Comparison of ENCODE assay signal across 24 cellular contexts in genomic region chr12:69575346-69575745, GRCh38. TPM values are rescaled to one million over a fixed set of nuclear protein-coding genes. Genes with fewer than 3 reads are reported as not detected.
"Had no signal": no experiment of that assay in that cellular context is flagged by ENCODE, and none has a peak within 500 bp of the region (broad histone marks: within the 10 kb centered on the region; RNA-seq: fewer than 3 reads in every experiment).

No MANE protein-coding gene starts in this region.

- H3K27ac ChIP-seq: body of pancreas, PC-9 had no signal

- H2AFZ ChIP-seq: PC-9 had no signal

- H3K4me3 ChIP-seq: body of pancreas, PC-9 had no signal

- DNase-seq: activated CD4-positive, alpha-beta T cell treated with anti-CD3 and anti-CD28 coated beads for 48 hours; activated CD4-positive, alpha-beta T cell treated with anti-CD3 and anti-CD28 coated beads, Interleukin-2, amount 50 U/mL, for 4 hours; activated CD4-positive, CD25-positive, alpha-beta regulatory T cell treated with anti-CD3 and anti-CD28 coated beads, Interleukin-2, amount 50 U/mL, for 72 hours; activated CD8-positive, alpha-beta memory T cell treated with anti-CD3 and anti-CD28 coated beads, Interleukin-2, amount 50 U/mL, for 48 hours; activated CD8-positive, alpha-beta T cell treated with anti-CD3 and anti-CD28 coated beads, Interleukin-2, amount 10 ng/mL, durations not matched to agents 7 days and 5 days; activated effector memory CD4-positive, alpha-beta T cell treated with Interleukin-2 at 50 U/mL for 16 hours; activated naive CD4-positive, alpha-beta T cell; activated T-cell treated with anti-CD3 and anti-CD28 coated beads, Interleukin-2, amount 50 U/mL, for 24 hours; aorta; body of pancreas; central memory CD4-positive, alpha-beta T cell; cortex of kidney; Kasumi-1; NCI-H146; NCI-H187 treated with DMSO at 0.1 percent for 48 hours; NCI-H2081 treated with DMSO at 0.1 percent for 48 hours; NCI-H510A treated with DMSO at 0.1 percent for 48 hours; NCI-H69; PC-9; SIG-M5; SW 1271 had no signal

- H3K4me2 ChIP-seq: PC-9 had no signal

- H3K9me3 ChIP-seq: body of pancreas had no signal

- ATAC-seq: activated CD8-positive, alpha-beta T cell treated with anti-CD3 and anti-CD28 coated beads, Interleukin-2, amount 10 ng/mL, durations not matched to agents 7 days and 5 days; body of pancreas; WTC11 had no signal

- H3K27me3 ChIP-seq: body of pancreas had no signal

RNA-seq across cellular contexts. Expression of gene LRRC10, which starts 35.4 kb away (rescaled TPM):
- total RNA-seq: activated CD8-positive, alpha-beta T cell treated with anti-CD3 and anti-CD28 coated beads, Interleukin-2, amount 10 ng/mL, durations not matched to agents 7 days and 5 days; activated T-helper 1 cell treated with anti-CD3 and anti-CD28 coated beads, Interleukin-12 subunit alpha, Interleukin-12 subunit beta, Interleukin-2, Interleukin-4 antibody, amounts not matched to agents 30 ng/mL and 10 ng/mL and 1 ng/mL, durations not matched to agents 14 hours and 24 hours and 36 hours; aorta; body of pancreas; bronchial epithelial cell; PC-9; WTC11 had no signal
